Comparison of ENCODE assay signal across 28 cellular contexts in the genomic region with DNA sequence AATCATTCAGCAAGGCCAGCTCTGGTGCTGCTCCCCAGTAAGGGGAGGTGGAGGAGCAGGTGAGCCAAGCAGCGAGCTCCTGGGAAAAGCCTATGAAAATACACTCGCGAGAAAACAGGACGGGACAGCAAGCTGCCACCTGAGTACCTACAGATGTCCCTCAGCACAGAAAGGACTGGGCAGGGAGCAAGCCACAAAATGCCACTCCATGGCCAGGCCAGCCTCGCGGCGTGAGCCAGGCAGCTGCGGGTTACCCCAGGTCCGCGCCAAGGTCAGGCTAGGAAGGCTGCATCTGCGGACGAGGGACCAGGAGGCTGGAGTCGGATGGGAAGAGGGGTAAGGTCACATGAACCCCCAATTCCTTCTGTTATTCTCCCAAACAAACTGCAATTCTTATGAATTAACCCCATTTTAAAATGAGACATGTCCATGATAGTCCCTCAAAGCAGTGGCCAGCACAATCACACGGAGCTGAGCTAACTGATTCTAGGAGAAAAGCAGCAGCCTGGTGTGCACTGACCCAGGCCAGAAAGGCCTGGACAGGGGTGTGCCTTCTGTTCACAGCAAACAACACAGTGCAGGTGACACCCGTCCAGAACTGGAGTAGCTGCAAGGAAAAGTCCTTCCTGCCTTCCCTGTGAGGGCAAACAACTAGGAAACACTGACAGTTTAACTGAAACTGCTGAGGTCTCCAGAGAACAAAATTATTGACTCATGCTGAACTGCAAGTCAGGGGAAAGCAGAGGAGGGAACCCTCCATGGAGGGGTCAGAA. TPM values are rescaled to one million over a fixed set of nuclear protein-coding genes. Genes with fewer than 3 reads are reported as not detected.
A peak's percentile ranks its signal among the peaks of the same experiment; 100 is the strongest.
DNase-seq lines count a peak whose midpoint lies in the region; ATAC-seq and TF ChIP-seq lines count a peak whose summit lies in the region.
"Had no signal": no experiment of that assay in that cellular context is flagged by ENCODE, and none has a peak within 500 bp of the region (broad histone marks: within the 10 kb centered on the region; RNA-seq: fewer than 3 reads in every experiment).

No MANE protein-coding gene starts in this region.

- H3K4me1 Mint-ChIP-seq in activated naive CD4-positive, alpha-beta T cell treated with anti-CD3 and anti-CD28 coated beads for 36 hours (ENCODE audit: low read depth), result peaks cover 14% of the 10 kb centered on the region
- H3K4me1 Mint-ChIP-seq in endothelial cell (ENCODE audit: unreplicated experiment), result peaks cover 6% of the 10 kb centered on the region
- H3K4me1 Mint-ChIP-seq in stimulated activated effector memory CD8-positive, alpha-beta T cell treated with anti-CD3 and anti-CD28 coated beads, Interleukin-12 subunit alpha, Interleukin-12 subunit beta, amount 100 ng/mL, for 72 hours, result peaks cover 18% of the 10 kb centered on the region
- H3K4me1 Mint-ChIP-seq: CD8-positive, alpha-beta memory T cell had no signal

- intact Hi-C loops in activated naive CD4-positive, alpha-beta T cell treated with anti-CD3 and anti-CD28 coated beads for 36 hours (cut with micrococcal nuclease), result no loop called here
- intact Hi-C loops in testis (cut with DNase I; ENCODE audit: low total_unique reads), result no loop called here

- no peaks in the 10 kb centered on the region; the same call in 1 of the 2 replicates for H3K79me2 ChIP-seq in KMS-11 (ENCODE audit: insufficient read depth, low read depth)

- no peak overlapping the region for H3K9ac ChIP-seq in KMS-11

- H3K4me2 ChIP-seq in KMS-11, result no peak overlapping the region
- H3K4me2 ChIP-seq: A549 had no signal

- TF ChIP-seq CTCF in KMS-11 (conservative IDR thresholded peaks at IDR 0.05; ENCODE audit: low read depth, low read length), result no peak
- TF ChIP-seq CTCF in endothelial cell (IDR thresholded peaks at IDR 0.05; ENCODE audit: unreplicated experiment), result no peak
- no peak for TF ChIP-seq CTCF in testis (IDR thresholded peaks at IDR 0.05)

- H3K27ac Mint-ChIP-seq in activated naive CD4-positive, alpha-beta T cell treated with anti-CD3 and anti-CD28 coated beads for 36 hours, result peak overlapping the region; percentile 36
- H3K27ac Mint-ChIP-seq in endothelial cell (ENCODE audit: unreplicated experiment), result no peak overlapping the region
- H3K27ac Mint-ChIP-seq in stimulated activated effector memory CD8-positive, alpha-beta T cell treated with anti-CD3 and anti-CD28 coated beads, Interleukin-12 subunit alpha, Interleukin-12 subunit beta, amount 100 ng/mL, for 72 hours, result peak overlapping the region; percentile 65

- CTCF ChIA-PET in activated naive CD4-positive, alpha-beta T cell treated with anti-CD3 and anti-CD28 coated beads for 36 hours (lab: Charles Lee), result no interaction called here

- no peak for ATAC-seq in stimulated activated effector memory CD8-positive, alpha-beta T cell treated with anti-CD3 and anti-CD28 coated beads, Interleukin-12 subunit alpha, Interleukin-12 subunit beta, amount 100 ng/mL, for 72 hours
- ATAC-seq: A549, Panc1 had no signal

- DNase-seq in activated naive CD4-positive, alpha-beta T cell treated with anti-CD3 and anti-CD28 coated beads for 36 hours, result no peak
- DNase-seq in activated naive CD4-positive, alpha-beta T cell (lab: John Stamatoyannopoulos, UW), result no peak
- DNase-seq in endothelial cell (ENCODE audit: low spot score) (no peak), dedifferentiated amniotic fluid mesenchymal stem cell (ENCODE audit: extremely low spot score) (no peak), testis (no peak)
- DNase-seq in stimulated activated effector memory CD8-positive, alpha-beta T cell treated with anti-CD3 and anti-CD28 coated beads, Interleukin-12 subunit alpha, Interleukin-12 subunit beta, amount 100 ng/mL, for 72 hours (ENCODE audit: low spot score in 2 of 2), result no peak
- DNase-seq: AML-193; CD8-positive, alpha-beta memory T cell; DMS 273 treated with DMSO at 0.1 percent for 48 hours; DMS79; EL; GF-D8; HCEC 1CT; Kasumi-1; NCI-H1092 treated with DMSO at 0.1 percent for 48 hours; NCI-H1436; NCI-H187; NCI-H2081 treated with DMSO at 0.1 percent for 48 hours; NCI-H2171; NCI-H226; NCI-H510A; NCI-H69; SIG-M5 had no signal

- no peak overlapping the region for H3K4me3 Mint-ChIP-seq in activated naive CD4-positive, alpha-beta T cell treated with anti-CD3 and anti-CD28 coated beads for 36 hours
- H3K4me3 Mint-ChIP-seq in endothelial cell (ENCODE audit: unreplicated experiment), result peak overlapping the region; percentile 22
- H3K4me3 Mint-ChIP-seq in stimulated activated effector memory CD8-positive, alpha-beta T cell treated with anti-CD3 and anti-CD28 coated beads, Interleukin-12 subunit alpha, Interleukin-12 subunit beta, amount 100 ng/mL, for 72 hours, result no peak overlapping the region
- H3K4me3 Mint-ChIP-seq: CD8-positive, alpha-beta memory T cell had no signal

- 90 to 95% methylated on average over 15 of the region's 15 CpGs for WGBS in testis, 2 donors

- H3K36me3 Mint-ChIP-seq in activated naive CD4-positive, alpha-beta T cell treated with anti-CD3 and anti-CD28 coated beads for 36 hours (ENCODE audit: low read depth), result peaks cover 72% of the 10 kb centered on the region
- H3K36me3 Mint-ChIP-seq in endothelial cell (ENCODE audit: low read depth, unreplicated experiment), result peaks cover 40% of the 10 kb centered on the region
- H3K36me3 Mint-ChIP-seq in stimulated activated effector memory CD8-positive, alpha-beta T cell treated with anti-CD3 and anti-CD28 coated beads, Interleukin-12 subunit alpha, Interleukin-12 subunit beta, amount 100 ng/mL, for 72 hours, result peaks cover 100% of the 10 kb centered on the region

- no peaks in the 10 kb centered on the region for H3K9me3 ChIP-seq in testis
- H3K9me3 ChIP-seq: A549 had no signal

- TF ChIP-seq POLR2A in testis (IDR thresholded peaks at IDR 0.05), result no peak

- H3K27me3 Mint-ChIP-seq in activated naive CD4-positive, alpha-beta T cell treated with anti-CD3 and anti-CD28 coated beads for 36 hours (ENCODE audit: low read depth), result no peaks in the 10 kb centered on the region
- H3K27me3 Mint-ChIP-seq in endothelial cell (ENCODE audit: unreplicated experiment), result peaks cover 1% of the 10 kb centered on the region
- H3K27me3 Mint-ChIP-seq: CD8-positive, alpha-beta memory T cell had no signal

- H3K4me1 ChIP-seq in KMS-11 (ENCODE audit: low read depth, poor library complexity, severe bottlenecking), result peaks cover 20% of the 10 kb centered on the region
- no peaks in the 10 kb centered on the region for H3K4me1 ChIP-seq in testis
- H3K4me1 ChIP-seq: A549 had no signal

- no peaks in the 10 kb centered on the region for H4K20me1 ChIP-seq in KMS-11 (ENCODE audit: insufficient read depth)

- H3K27ac ChIP-seq in KMS-11 (peak overlapping the region; percentile 5; the same call in 1 of the 2 replicates), testis (no peak overlapping the region)
- H3K27ac ChIP-seq: A549, C4-2B, SK-N-MC had no signal

- H3K9me3 Mint-ChIP-seq in activated naive CD4-positive, alpha-beta T cell treated with anti-CD3 and anti-CD28 coated beads for 36 hours, result no peaks in the 10 kb centered on the region
- no peaks in the 10 kb centered on the region for H3K9me3 Mint-ChIP-seq in endothelial cell (ENCODE audit: unreplicated experiment)
- H3K9me3 Mint-ChIP-seq in stimulated activated effector memory CD8-positive, alpha-beta T cell treated with anti-CD3 and anti-CD28 coated beads, Interleukin-12 subunit alpha, Interleukin-12 subunit beta, amount 100 ng/mL, for 72 hours, result no peaks in the 10 kb centered on the region
- H3K9me3 Mint-ChIP-seq: CD8-positive, alpha-beta memory T cell had no signal

- H2AFZ ChIP-seq in KMS-11 (ENCODE audit: low read depth), result no peak overlapping the region

- H3K27me3 ChIP-seq in KMS-11 (ENCODE audit: insufficient read depth, low read depth) (no peaks in the 10 kb centered on the region), testis (no peaks in the 10 kb centered on the region)

- H3K4me3 ChIP-seq in KMS-11 (IDR thresholded peaks at IDR 0.05; ENCODE audit: insufficient read depth, low read depth, low read length) (no peak overlapping the region), testis (no peak overlapping the region)
- H3K4me3 ChIP-seq: A549, SK-N-MC had no signal

- H3K36me3 ChIP-seq in KMS-11 (ENCODE audit: insufficient read depth) (peaks cover 52% of the 10 kb centered on the region; the same call in 1 of the 2 replicates), testis (ENCODE audit: low read depth, missing control alignments) (no peaks in the 10 kb centered on the region)

RNA-seq across cellular contexts. Expression of a gene that starts 26.5 kb away (rescaled TPM):
- total RNA-seq in activated naive CD4-positive, alpha-beta T cell treated with anti-CD3 and anti-CD28 coated beads for 36 hours, result 100 to 1,000 TPM; 265 to 273 TPM
- total RNA-seq in endothelial cell (ENCODE audit: unreplicated experiment) (131 TPM), testis (100 to 1,000 TPM; 199 to 224 TPM)
- polyA plus RNA-seq in testis (ENCODE audit: insufficient read depth, low read depth, low replicate concordance), result 109 TPM
